15 cellular contexts compared by ENCODE assay signal in genomic region chr1:158021721-158022120, GRCh38. TPM values are rescaled to one million over a fixed set of nuclear protein-coding genes. Genes with fewer than 3 reads are reported as not detected.
DNase-seq lines count a peak whose midpoint lies in the region; ATAC-seq and TF ChIP-seq lines count a peak whose summit lies in the region.
"Had no signal": no experiment of that assay in that cellular context is flagged by ENCODE, and none has a peak within 500 bp of the region (broad histone marks: within the 10 kb centered on the region; RNA-seq: fewer than 3 reads in every experiment).

No MANE protein-coding gene starts in this region.

- ATAC-seq in upper lobe of right lung (peak; percentile 20), HG02588 (IDR thresholded peaks at IDR 0.05; ENCODE audit: unreplicated experiment) (no peak), HG03280 (IDR thresholded peaks at IDR 0.05; ENCODE audit: unreplicated experiment) (no peak), HG02884 (IDR thresholded peaks at IDR 0.05; ENCODE audit: unreplicated experiment) (no peak)
- ATAC-seq: activated CD8-positive, alpha-beta T cell treated with anti-CD3 and anti-CD28 coated beads for 36 hours had no signal

- TF ChIP-seq CTCF in chondrocyte (IDR thresholded peaks at IDR 0.05) (no peak), neural progenitor cell (IDR thresholded peaks at IDR 0.05) (no peak), upper lobe of right lung (IDR thresholded peaks at IDR 0.05) (no peak)

- H3K9ac ChIP-seq in neural progenitor cell = no peak overlapping the region

- H3F3A ChIP-seq in neural progenitor cell (ENCODE audit: low read depth) = peaks cover 50% of the 10 kb centered on the region

- H3K4me3 ChIP-seq in neural progenitor cell (no peak overlapping the region), upper lobe of right lung (no peak overlapping the region)

- H3K4me1 Mint-ChIP-seq in chondrocyte (ENCODE audit: low read depth) (peaks cover 98% of the 10 kb centered on the region), neural progenitor cell (peaks cover 89% of the 10 kb centered on the region)
- H3K4me1 Mint-ChIP-seq: CD8-positive, alpha-beta memory T cell; IgD-negative memory B cell had no signal

- H3K27me3 ChIP-seq in neural progenitor cell = no peaks in the 10 kb centered on the region
- H3K27me3 ChIP-seq in upper lobe of right lung = no peaks in the 10 kb centered on the region

- H2AFZ ChIP-seq in neural progenitor cell (replicated peaks) = no peak overlapping the region

- H3K9me3 Mint-ChIP-seq in chondrocyte (ENCODE audit: low read depth) (no peaks in the 10 kb centered on the region), neural progenitor cell (no peaks in the 10 kb centered on the region)
- H3K9me3 Mint-ChIP-seq: activated CD8-positive, alpha-beta T cell treated with anti-CD3 and anti-CD28 coated beads for 36 hours; activated T-helper 2 cell treated with anti-CD3 and anti-CD28 coated beads, Interferon-gamma antibody, Interleukin-2, Interleukin-4, amounts not matched to agents 10 μg/mL and 5 μg/mL and 100 μg/mL, durations not matched to agents 14 hours and 24 hours and 36 hours; IgD-negative memory B cell had no signal

- H3K9me3 ChIP-seq in neural progenitor cell (ENCODE audit: low read depth) (no peaks in the 10 kb centered on the region), upper lobe of right lung (no peaks in the 10 kb centered on the region)

- H3K27me3 Mint-ChIP-seq in chondrocyte (ENCODE audit: low read depth) = no peaks in the 10 kb centered on the region
- H3K27me3 Mint-ChIP-seq in neural progenitor cell (ENCODE audit: insufficient read depth, low read depth) = no peaks in the 10 kb centered on the region

- H3K27ac Mint-ChIP-seq in chondrocyte (ENCODE audit: unreplicated experiment) = peak overlapping the region; percentile 98
- H3K27ac Mint-ChIP-seq in neural progenitor cell = peak overlapping the region; percentile 40
- H3K27ac Mint-ChIP-seq: activated CD8-positive, alpha-beta T cell treated with anti-CD3 and anti-CD28 coated beads for 36 hours; activated T-helper 2 cell treated with anti-CD3 and anti-CD28 coated beads, Interferon-gamma antibody, Interleukin-2, Interleukin-4, amounts not matched to agents 10 μg/mL and 5 μg/mL and 100 μg/mL, durations not matched to agents 14 hours and 24 hours and 36 hours; CD8-positive, alpha-beta memory T cell had no signal

- peak; percentile 7 for DNase-seq in NCI-H2029 treated with DMSO at 0.1 percent for 48 hours (lab: John Stamatoyannopoulos, UW)
- no peak for DNase-seq in NCI-H2029 (lab: John Stamatoyannopoulos, UW)
- no peak for DNase-seq in chondrocyte (ENCODE audit: low spot score)
- no peak for DNase-seq in neural progenitor cell (ENCODE audit: low spot score)
- DNase-seq in upper lobe of right lung = no peak
- DNase-seq: activated CD8-positive, alpha-beta T cell treated with anti-CD3 and anti-CD28 coated beads for 36 hours; CD8-positive, alpha-beta memory T cell; foreskin fibroblast; NCI-H1105 had no signal

- H3K79me2 ChIP-seq in neural progenitor cell (ENCODE audit: low read depth) = peaks cover 94% of the 10 kb centered on the region

- intact Hi-C loops in upper lobe of right lung (cut with DNase I) = no loop called here

- no peak overlapping the region for H3K4me2 ChIP-seq in neural progenitor cell

- H3K27ac ChIP-seq in neural progenitor cell (no peak overlapping the region), upper lobe of right lung (peak overlapping the region; percentile 79)
- H3K27ac ChIP-seq: 22Rv1 had no signal

- H3K4me3 Mint-ChIP-seq in chondrocyte (ENCODE audit: unreplicated experiment) (no peak overlapping the region), neural progenitor cell (no peak overlapping the region)
- H3K4me3 Mint-ChIP-seq: activated CD8-positive, alpha-beta T cell treated with anti-CD3 and anti-CD28 coated beads for 36 hours; CD8-positive, alpha-beta memory T cell; IgD-negative memory B cell had no signal

- H3K4me1 ChIP-seq in neural progenitor cell (peaks cover 87% of the 10 kb centered on the region), upper lobe of right lung (peaks cover 73% of the 10 kb centered on the region)

- peaks cover 41% of the 10 kb centered on the region for H4K20me1 ChIP-seq in neural progenitor cell (ENCODE audit: low read depth)

- peaks cover 3% of the 10 kb centered on the region for H3K36me3 Mint-ChIP-seq in chondrocyte (ENCODE audit: low read depth)
- H3K36me3 Mint-ChIP-seq in neural progenitor cell = peaks cover 6% of the 10 kb centered on the region
- H3K36me3 Mint-ChIP-seq: CD8-positive, alpha-beta memory T cell; IgD-negative memory B cell had no signal

- no peaks in the 10 kb centered on the region for H3K36me3 ChIP-seq in neural progenitor cell
- H3K36me3 ChIP-seq in upper lobe of right lung = no peaks in the 10 kb centered on the region

RNA-seq across cellular contexts. Expression of gene KIRREL1, which starts 28.3 kb away (rescaled TPM):
- total RNA-seq in chondrocyte (159 to 166 TPM (median 165 TPM) in 3 replicates), neural progenitor cell (ENCODE audit: low replicate concordance) (39.5 and 70.7 TPM in 2 replicates), upper lobe of right lung (40.8 TPM)
- total RNA-seq: activated T-helper 2 cell treated with anti-CD3 and anti-CD28 coated beads, Interferon-gamma antibody, Interleukin-2, Interleukin-4, amounts not matched to agents 10 μg/mL and 5 μg/mL and 100 μg/mL, durations not matched to agents 14 hours and 24 hours and 36 hours had no signal
